In the genomic region with DNA sequence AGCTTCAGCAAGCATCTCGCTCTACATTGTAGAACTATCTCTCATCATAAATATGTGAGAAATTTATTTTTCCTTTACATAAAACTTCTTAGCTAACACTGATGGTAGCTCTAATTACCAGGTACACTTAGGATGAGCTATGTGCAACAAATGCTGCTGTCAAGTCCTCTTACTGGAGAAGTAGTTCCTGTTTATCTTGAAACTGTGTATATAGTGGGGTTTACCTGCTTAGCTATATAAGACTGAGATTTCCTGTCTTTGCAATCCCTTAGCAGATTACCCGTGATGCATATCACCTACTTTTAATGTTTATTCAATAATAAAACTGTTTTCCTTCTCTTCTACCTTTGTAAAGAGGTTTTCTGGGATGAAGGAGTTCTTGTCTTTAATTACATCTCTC, we compare ENCODE assay signal across 8 cellular contexts.
"Had no signal": no experiment of that assay in that cellular context is flagged by ENCODE, and none has a peak within 500 bp of the region (broad histone marks: within the 10 kb centered on the region; RNA-seq: fewer than 3 reads in every experiment).

No MANE protein-coding gene starts in this region.

- DNase-seq: IMR-90, KBM-7, KG1 had no signal

- H3K27ac ChIP-seq: HL-60, KMS-11 had no signal

- ATAC-seq: HepG2, K562 had no signal

- H3K27ac Mint-ChIP-seq: IgD-negative memory B cell had no signal

- H3K4me3 Mint-ChIP-seq: IgD-negative memory B cell had no signal

- H3K9me3 Mint-ChIP-seq: IgD-negative memory B cell had no signal

- H3K4me3 ChIP-seq: K562 had no signal

- H3K4me2 ChIP-seq: KMS-11 had no signal

- H3K27me3 Mint-ChIP-seq: IgD-negative memory B cell had no signal

- H3K36me3 Mint-ChIP-seq: IgD-negative memory B cell had no signal

- H3K4me1 Mint-ChIP-seq: IgD-negative memory B cell had no signal

- H3K9ac ChIP-seq: KMS-11 had no signal
